9 cellular contexts compared by ENCODE assay signal in the genomic region with DNA sequence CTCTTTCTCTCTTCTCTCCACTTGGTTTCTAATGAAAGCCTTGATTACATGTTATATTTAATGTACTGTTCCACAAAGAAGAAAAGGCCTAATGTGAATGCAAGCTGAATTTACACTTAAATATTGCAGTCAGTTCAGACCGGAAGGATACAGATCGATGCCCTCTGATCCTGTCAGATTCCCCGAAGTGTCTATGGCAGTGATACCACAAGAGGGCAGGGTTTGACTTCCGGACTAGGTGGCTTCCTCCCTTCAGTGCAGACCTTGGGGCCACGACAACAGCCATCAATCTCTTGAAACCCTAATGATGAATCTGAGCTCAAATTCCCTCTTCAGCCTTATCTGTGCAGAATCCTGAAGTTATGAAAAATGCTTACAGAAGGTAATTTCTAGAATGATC. TPM values are rescaled to one million over a fixed set of nuclear protein-coding genes. Genes with fewer than 3 reads are reported as not detected.
DNase-seq lines count a peak whose midpoint lies in the region; ATAC-seq and TF ChIP-seq lines count a peak whose summit lies in the region.
"Had no signal": no experiment of that assay in that cellular context is flagged by ENCODE, and none has a peak within 500 bp of the region (broad histone marks: within the 10 kb centered on the region; RNA-seq: fewer than 3 reads in every experiment).

No MANE protein-coding gene starts in this region.

- POLR2A ChIA-PET in activated naive CD8-positive, alpha-beta T cell treated with anti-CD3 and anti-CD28 coated beads, Interleukin-2, amount 10 ng/mL, durations not matched to agents 7 days and 5 days (lab: Charles Lee) = no interaction called here
- POLR2A ChIA-PET in HCT116 (lab: Charles Lee) = no interaction called here

- H3K36me3 ChIP-seq in HCT116 (ENCODE audit: control insufficient read depth in 1 of 2, insufficient read depth in 2 of 2, low read length in 2 of 2) (no peaks in the 10 kb centered on the region), SJCRH30 (no peaks in the 10 kb centered on the region), gastroesophageal sphincter (no peaks in the 10 kb centered on the region)

- peak overlapping the region; percentile 98 for H2AFZ ChIP-seq in HCT116 (ENCODE audit: low read depth, low read length, poor library complexity, severe bottlenecking)

- CTCF ChIA-PET in HCT116 (lab: Charles Lee) = interaction anchor here (0.8 to 1.6 kb wide), 11 partner anchors 8 to 347 kb away, joined by 3 to 17 read pairs (median 5); no protein-coding TSS in a partner anchor

- TF ChIP-seq RAD21 in HCT116 (IDR thresholded peaks at IDR 0.05; ENCODE audit: low read depth) = peak; percentile 79

- H3K27ac Mint-ChIP-seq in activated naive CD8-positive, alpha-beta T cell treated with anti-CD3 and anti-CD28 coated beads, Interleukin-2, amount 10 ng/mL, durations not matched to agents 7 days and 5 days = no peak overlapping the region
- H3K27ac Mint-ChIP-seq in activated naive CD8-positive, alpha-beta T cell treated with anti-CD3 and anti-CD28 coated beads for 36 hours = no peak overlapping the region
- H3K27ac Mint-ChIP-seq: activated naive CD8-positive, alpha-beta T cell had no signal

- RAD21 ChIA-PET in HCT116 (lab: Charles Lee; ENCODE audit: low non-redundant PET in 1 of 2, low total read pairs in 2 of 2, uncharacterized antibody in 2 of 2, unreplicated experiment in 2 of 2) = no interaction called here

- TF ChIP-seq EP300 in gastroesophageal sphincter (IDR thresholded peaks at IDR 0.05) = no peak

- H3K4me1 ChIP-seq in HCT116 (ENCODE audit: control insufficient read depth in 1 of 2, insufficient read depth in 2 of 2, low read length in 2 of 2) (0 out of 4 replicates have a peak, but pooled peaks cover 0 to 4% of the 10 kb centered on the region in 2 experiments), SJCRH30 (no peaks in the 10 kb centered on the region; the same call in 1 of the 2 replicates), gastroesophageal sphincter (peaks cover 0 to 16% (median 3%) of the 10 kb centered on the region in 3 donors)

- no peak overlapping the region for H3K4me3 ChIP-seq in HCT116 (replicated peaks in 1 of 2; ENCODE audit: low read depth in 1 of 2, low read length in 2 of 2)
- no peak overlapping the region for H3K4me3 ChIP-seq in SJCRH30
- H3K4me3 ChIP-seq in fibroblast of villous mesenchyme (ENCODE audit: low read depth, low read length) = no peak overlapping the region
- no peak overlapping the region for H3K4me3 ChIP-seq in gastroesophageal sphincter

- 61 to 77% methylated on average over 5 of the region's 5 CpGs for WGBS in gastroesophageal sphincter (ENCODE audit: low coverage in 1 of 2), 2 donors

- peak; percentile 47 for ATAC-seq in activated naive CD8-positive, alpha-beta T cell treated with anti-CD3 and anti-CD28 coated beads, Interleukin-2, amount 10 ng/mL, durations not matched to agents 7 days and 5 days (ENCODE audit: low read depth)
- ATAC-seq in HCT116 (peak; percentile 99), gastroesophageal sphincter (no peak)

- H3K79me2 ChIP-seq in HCT116 (ENCODE audit: insufficient read depth, low read length) = no peaks in the 10 kb centered on the region

- no peaks in the 10 kb centered on the region for H3K9me3 Mint-ChIP-seq in activated naive CD8-positive, alpha-beta T cell treated with anti-CD3 and anti-CD28 coated beads, Interleukin-2, amount 10 ng/mL, durations not matched to agents 7 days and 5 days
- H3K9me3 Mint-ChIP-seq in activated naive CD8-positive, alpha-beta T cell treated with anti-CD3 and anti-CD28 coated beads for 36 hours = no peaks in the 10 kb centered on the region

- no peaks in the 10 kb centered on the region for H4K20me1 ChIP-seq in HCT116 (ENCODE audit: insufficient read depth)

- H3K9ac ChIP-seq in HCT116 (ENCODE audit: low read length) = no peak overlapping the region

- peaks cover 2% of the 10 kb centered on the region for H3K27me3 Mint-ChIP-seq in activated naive CD8-positive, alpha-beta T cell treated with anti-CD3 and anti-CD28 coated beads, Interleukin-2, amount 10 ng/mL, durations not matched to agents 7 days and 5 days
- H3K27me3 Mint-ChIP-seq in activated naive CD8-positive, alpha-beta T cell treated with anti-CD3 and anti-CD28 coated beads for 36 hours = peaks cover 3% of the 10 kb centered on the region

- H3K4me2 ChIP-seq in HCT116 (ENCODE audit: low read length) = no peak overlapping the region

- TF ChIP-seq CTCF in HCT116 (IDR thresholded peaks at IDR 0.05 in 2 of 3, conservative IDR thresholded peaks at IDR 0.05 in 1 of 3; ENCODE audit: borderline replicate concordance in 1 of 3, insufficient read depth in 1 of 3, low read depth in 2 of 3, low read length in 2 of 3) (peak; percentile 55 to 79 (median 73)), fibroblast of villous mesenchyme (IDR thresholded peaks at IDR 0.05; ENCODE audit: insufficient read depth, low read depth, low read length) (peak; percentile 45), gastroesophageal sphincter (IDR thresholded peaks at IDR 0.05) (peak in 1 of 4 experiments; percentile 28)

- intact Hi-C loops in HCT116 (cut with micrococcal nuclease) = loop anchor here (1.0 to 5.0 kb wide), 4 partner anchors 135 to 220 kb away; no protein-coding TSS in a partner anchor

- H3K9me2 ChIP-seq in HCT116 (ENCODE audit: insufficient read depth) = no peaks in the 10 kb centered on the region

- no peak for DNase-seq in activated naive CD8-positive, alpha-beta T cell treated with anti-CD3 and anti-CD28 coated beads, Interleukin-2, amount 10 ng/mL, durations not matched to agents 7 days and 5 days
- DNase-seq in activated naive CD8-positive, alpha-beta T cell treated with anti-CD3 and anti-CD28 coated beads for 36 hours = no peak
- DNase-seq in HCT116 (ENCODE audit: low read depth, low spot score) = peak; percentile 49
- DNase-seq in M059J (ENCODE audit: low read depth) = peak; percentile 49
- peak; percentile 66 to 80 for DNase-seq in SJCRH30
- peak; percentile 5 for DNase-seq in fibroblast of villous mesenchyme (ENCODE audit: low read depth)
- peak; percentile 41 for DNase-seq in retina

- no peak for TF ChIP-seq POLR2A in HCT116 (IDR thresholded peaks at IDR 0.05; ENCODE audit: borderline replicate concordance, extremely low read depth, insufficient read depth, insufficient read length)
- no peak for TF ChIP-seq POLR2A in gastroesophageal sphincter (IDR thresholded peaks at IDR 0.05)

- no peaks in the 10 kb centered on the region for H3K4me1 Mint-ChIP-seq in activated naive CD8-positive, alpha-beta T cell treated with anti-CD3 and anti-CD28 coated beads, Interleukin-2, amount 10 ng/mL, durations not matched to agents 7 days and 5 days
- H3K4me1 Mint-ChIP-seq in activated naive CD8-positive, alpha-beta T cell treated with anti-CD3 and anti-CD28 coated beads for 36 hours = no peaks in the 10 kb centered on the region

- no peaks in the 10 kb centered on the region for H3K27me3 ChIP-seq in HCT116 (ENCODE audit: insufficient read depth, low read length)
- H3K27me3 ChIP-seq in SJCRH30 = no peaks in the 10 kb centered on the region
- no peaks in the 10 kb centered on the region for H3K27me3 ChIP-seq in gastroesophageal sphincter

- no peaks in the 10 kb centered on the region for H3K9me3 ChIP-seq in HCT116 (ENCODE audit: control insufficient read depth in 1 of 2, insufficient read depth in 1 of 2, low read depth in 1 of 2, low read length in 2 of 2)
- no peaks in the 10 kb centered on the region for H3K9me3 ChIP-seq in SJCRH30 (replicated peaks)
- H3K9me3 ChIP-seq in gastroesophageal sphincter = no peaks in the 10 kb centered on the region

- H3K4me3 Mint-ChIP-seq in activated naive CD8-positive, alpha-beta T cell treated with anti-CD3 and anti-CD28 coated beads, Interleukin-2, amount 10 ng/mL, durations not matched to agents 7 days and 5 days = no peak overlapping the region
- H3K4me3 Mint-ChIP-seq in activated naive CD8-positive, alpha-beta T cell treated with anti-CD3 and anti-CD28 coated beads for 36 hours = no peak overlapping the region
- H3K4me3 Mint-ChIP-seq: activated naive CD8-positive, alpha-beta T cell had no signal

- no TSS peak for BruUV-seq in HCT116 (replicated peaks; lab: Mats Ljungman, UMichigan)

- H3K36me3 Mint-ChIP-seq in activated naive CD8-positive, alpha-beta T cell treated with anti-CD3 and anti-CD28 coated beads, Interleukin-2, amount 10 ng/mL, durations not matched to agents 7 days and 5 days = no peaks in the 10 kb centered on the region
- no peaks in the 10 kb centered on the region for H3K36me3 Mint-ChIP-seq in activated naive CD8-positive, alpha-beta T cell treated with anti-CD3 and anti-CD28 coated beads for 36 hours
- H3K36me3 Mint-ChIP-seq: activated naive CD8-positive, alpha-beta T cell had no signal

- no peak overlapping the region for H3K27ac ChIP-seq in HCT116 (ENCODE audit: low read depth, low read length)
- no peak overlapping the region for H3K27ac ChIP-seq in SJCRH30
- no peak overlapping the region for H3K27ac ChIP-seq in gastroesophageal sphincter

TF ChIP-seq in HCT116, 20 proteins besides CTCF, POLR2A, EP300 and RAD21:
- TF ChIP-seq ELF1 (IDR thresholded peaks at IDR 0.05; ENCODE audit: borderline replicate concordance, low read depth) (no peak), YY1 (IDR thresholded peaks at IDR 0.05; ENCODE audit: extremely low read depth, insufficient replicate concordance, low read depth, low read length) (peak; percentile 18)

RNA-seq across cellular contexts. Expression of a gene that starts 29.5 kb away (rescaled TPM):
- total RNA-seq in activated naive CD8-positive, alpha-beta T cell treated with anti-CD3 and anti-CD28 coated beads, Interleukin-2, amount 10 ng/mL, durations not matched to agents 7 days and 5 days = not detected
- total RNA-seq in activated naive CD8-positive, alpha-beta T cell treated with anti-CD3 and anti-CD28 coated beads for 36 hours = not detected
- total RNA-seq in HCT116 (2021; ENCODE audit: unreplicated experiment) (not detected), fibroblast of villous mesenchyme (0.43 and 1.6 TPM in 2 replicates), gastroesophageal sphincter (10 to 100 TPM; 13.4 to 32.4 (median 22.0) TPM)
- polyA plus RNA-seq in HCT116 (2012) = not detected in 2 replicates
- total RNA-seq in M059J (2014; rRNA removed; shearing (Covaris generic)) = 0.39 TPM in 1 of 2 replicates, not detected in the other
- total RNA-seq in SJCRH30 (2014; rRNA removed; shearing (Covaris generic)) = 0.18 and 0.43 TPM in 2 replicates

Comparison
In these comparisons a context has a peak if more than half of its experiments do, and no peak if none do; other contexts are left out.
1. DNase-seq: peak in HCT116 (single experiment), M059J (single experiment), SJCRH30 (2 of 2), fibroblast of villous mesenchyme (single experiment) and retina (single experiment); none in activated naive CD8-positive, alpha-beta T cell treated with anti-CD3 and anti-CD28 coated beads, Interleukin-2, amount 10 ng/mL, durations not matched to agents 7 days and 5 days (single experiment) and activated naive CD8-positive, alpha-beta T cell treated with anti-CD3 and anti-CD28 coated beads for 36 hours (single experiment).